Comparison of ENCODE assay signal across 16 cellular contexts in the genomic region with DNA sequence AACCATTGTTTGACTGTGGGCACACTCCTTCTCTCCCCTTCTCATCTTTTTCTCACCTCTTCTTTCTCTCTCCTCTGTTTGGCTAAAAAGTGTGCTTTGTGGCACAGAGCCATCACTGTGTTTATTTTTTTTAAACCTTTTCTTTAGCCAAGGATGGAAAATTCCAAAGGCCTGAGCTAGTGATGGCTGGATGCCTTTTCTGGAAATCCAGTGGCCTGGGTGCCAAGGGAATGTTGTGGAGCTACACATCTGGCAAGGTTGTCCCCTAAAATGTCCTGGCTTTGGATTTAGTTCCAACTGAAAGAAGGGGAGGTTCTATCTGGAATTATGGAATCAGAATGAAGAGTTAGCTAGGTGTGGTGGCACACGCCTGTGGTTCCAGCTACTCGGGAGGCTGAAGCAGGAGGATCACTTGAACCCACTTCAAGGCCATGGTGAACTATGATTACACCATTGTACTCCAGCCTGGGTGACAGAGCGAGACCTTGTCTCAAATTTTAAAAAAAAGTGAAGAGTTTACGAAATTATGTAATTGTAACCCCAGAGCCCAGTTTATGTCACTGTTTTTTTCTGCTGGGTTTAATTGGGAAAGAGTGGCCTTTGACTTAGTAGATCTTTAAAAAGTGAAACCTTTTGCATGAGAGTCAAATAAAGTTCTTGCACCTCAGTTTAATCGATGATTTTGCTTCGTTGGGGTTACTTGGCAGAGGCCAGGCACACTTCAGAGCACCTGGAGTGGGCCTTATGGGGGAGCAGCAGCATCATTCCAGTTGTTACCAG. TPM values are rescaled to one million over a fixed set of nuclear protein-coding genes. Genes with fewer than 3 reads are reported as not detected.
DNase-seq lines count a peak whose midpoint lies in the region; ATAC-seq and TF ChIP-seq lines count a peak whose summit lies in the region.
"Had no signal": no experiment of that assay in that cellular context is flagged by ENCODE, and none has a peak within 500 bp of the region (broad histone marks: within the 10 kb centered on the region; RNA-seq: fewer than 3 reads in every experiment).

No MANE protein-coding gene starts in this region.

- no peak overlapping the region for H3K4me3 ChIP-seq in AG10803 (ENCODE audit: low read length)
- H3K4me3 ChIP-seq in CD4-positive, alpha-beta memory T cell (ENCODE audit: low read length in 2 of 2), result no peak overlapping the region
- H3K4me3 ChIP-seq: smooth muscle cell had no signal

- TF ChIP-seq CTCF in AG10803 (conservative IDR thresholded peaks at IDR 0.05; ENCODE audit: low read length) (no peak), GM13977 (IDR thresholded peaks at IDR 0.05; ENCODE audit: extremely low read depth, insufficient read depth, missing control alignments) (no peak)

- H3K9me3 Mint-ChIP-seq in CD4-positive, alpha-beta memory T cell, result peaks cover 0 to 4% (median 0%) of the 10 kb centered on the region in 8 donors
- no peaks in the 10 kb centered on the region for H3K9me3 Mint-ChIP-seq in central memory CD8-positive, alpha-beta T cell
- H3K9me3 Mint-ChIP-seq in natural killer cell treated with Interleukin-12 subunit alpha and Interleukin-12 subunit beta and Interleukin-15 and Interleukin-18, amount 100 ng/mL, for 72 hours, result no peaks in the 10 kb centered on the region

- peaks cover 57% of the 10 kb centered on the region for H3K4me1 ChIP-seq in CD4-positive, alpha-beta memory T cell (ENCODE audit: insufficient read depth, low read length)

- peaks cover 30 to 74% (median 49%) of the 10 kb centered on the region in 4 donors for H3K4me1 Mint-ChIP-seq in CD4-positive, alpha-beta memory T cell
- peaks cover 55% of the 10 kb centered on the region for H3K4me1 Mint-ChIP-seq in central memory CD8-positive, alpha-beta T cell
- H3K4me1 Mint-ChIP-seq in natural killer cell treated with Interleukin-12 subunit alpha and Interleukin-12 subunit beta and Interleukin-15 and Interleukin-18, amount 100 ng/mL, for 72 hours (ENCODE audit: low read depth in 2 of 2), result peaks cover 25 to 37% of the 10 kb centered on the region in 2 donors

- no peaks in the 10 kb centered on the region for H3K27me3 Mint-ChIP-seq in CD4-positive, alpha-beta memory T cell
- H3K27me3 Mint-ChIP-seq in central memory CD8-positive, alpha-beta T cell, result no peaks in the 10 kb centered on the region
- no peaks in the 10 kb centered on the region for H3K27me3 Mint-ChIP-seq in natural killer cell treated with Interleukin-12 subunit alpha and Interleukin-12 subunit beta and Interleukin-15 and Interleukin-18, amount 100 ng/mL, for 72 hours

- no peaks in the 10 kb centered on the region for H3K9me3 ChIP-seq in CD4-positive, alpha-beta memory T cell (ENCODE audit: control insufficient read depth in 1 of 2, low read length in 2 of 2)

- H3K27ac ChIP-seq in CD4-positive, alpha-beta memory T cell (ENCODE audit: low read depth, low read length), result no peak overlapping the region
- H3K27ac ChIP-seq: C4-2B had no signal

- peak; percentile 42 for DNase-seq in AG10803 (ENCODE audit: low read depth)
- DNase-seq in CD4-positive, alpha-beta memory T cell, result no peak
- no peak for DNase-seq in central memory CD8-positive, alpha-beta T cell (ENCODE audit: low spot score in 2 of 2)
- no peak for DNase-seq in natural killer cell treated with Interleukin-12 subunit alpha and Interleukin-12 subunit beta and Interleukin-15 and Interleukin-18, amount 100 ng/mL, for 72 hours (ENCODE audit: low spot score)
- no peak for DNase-seq in inferior parietal cortex (ENCODE audit: extremely low spot score)
- DNase-seq in amygdala (lab: John Stamatoyannopoulos, UW), result no peak
- DNase-seq in GM13977 (ENCODE audit: low spot score), result no peak
- DNase-seq: activated CD4-positive, CD25-positive, alpha-beta regulatory T cell treated with anti-CD3 and anti-CD28 coated beads, Interleukin-2, amount 50 U/mL, for 72 hours; activated T-cell treated with anti-CD3 and anti-CD28 coated beads for 4 hours; NCI-H2029 treated with DMSO at 0.1 percent for 48 hours; NCI-H69; substantia nigra had no signal

- H3K36me3 Mint-ChIP-seq in CD4-positive, alpha-beta memory T cell, result peaks cover 33 to 58% of the 10 kb centered on the region in 2 donors
- H3K36me3 Mint-ChIP-seq in central memory CD8-positive, alpha-beta T cell (ENCODE audit: insufficient read depth), result peaks cover 11% of the 10 kb centered on the region
- peaks cover 5% of the 10 kb centered on the region for H3K36me3 Mint-ChIP-seq in natural killer cell treated with Interleukin-12 subunit alpha and Interleukin-12 subunit beta and Interleukin-15 and Interleukin-18, amount 100 ng/mL, for 72 hours

- no peaks in the 10 kb centered on the region for H3K27me3 ChIP-seq in CD4-positive, alpha-beta memory T cell (ENCODE audit: insufficient read depth, low read length)

- peak overlapping the region; percentile 46 to 77 (median 72) for H3K27ac Mint-ChIP-seq in CD4-positive, alpha-beta memory T cell
- peak overlapping the region; percentile 66 for H3K27ac Mint-ChIP-seq in central memory CD8-positive, alpha-beta T cell (ENCODE audit: low read depth)
- peak overlapping the region; percentile 71 to 79 for H3K27ac Mint-ChIP-seq in natural killer cell treated with Interleukin-12 subunit alpha and Interleukin-12 subunit beta and Interleukin-15 and Interleukin-18, amount 100 ng/mL, for 72 hours

- in situ Hi-C loops in GM13977 (cut with MboI; ENCODE audit: low pct_unique_long_range_greater_than_20kb, low sequenced_read_pairs, unreplicated experiment), result no loop called here

- intact Hi-C loops in CD4-positive, alpha-beta memory T cell (cut with micrococcal nuclease), result no loop called here

- peaks cover 7% of the 10 kb centered on the region for H3K36me3 ChIP-seq in CD4-positive, alpha-beta memory T cell (ENCODE audit: insufficient read depth, low read length)

- peak overlapping the region in 4 of 8 donors; percentile 21 to 53 (median 48) for H3K4me3 Mint-ChIP-seq in CD4-positive, alpha-beta memory T cell
- no peak overlapping the region for H3K4me3 Mint-ChIP-seq in central memory CD8-positive, alpha-beta T cell
- peak overlapping the region; percentile 47 for H3K4me3 Mint-ChIP-seq in natural killer cell treated with Interleukin-12 subunit alpha and Interleukin-12 subunit beta and Interleukin-15 and Interleukin-18, amount 100 ng/mL, for 72 hours

- no peak for ATAC-seq in central memory CD8-positive, alpha-beta T cell (replicated peaks; ENCODE audit: extremely low read depth, poor library complexity, severe bottlenecking)
- no peak for ATAC-seq in natural killer cell treated with Interleukin-12 subunit alpha and Interleukin-12 subunit beta and Interleukin-15 and Interleukin-18, amount 100 ng/mL, for 72 hours
- no peak for ATAC-seq in GM21576 (IDR thresholded peaks at IDR 0.05; ENCODE audit: unreplicated experiment)
- ATAC-seq: Panc1 had no signal

- POLR2A ChIA-PET in CD4-positive, alpha-beta memory T cell (lab: Charles Lee; ENCODE audit: partially characterized antibody), result interaction anchor here (1.6 kb wide), 1 partner anchor 17 kb away, joined by 9 read pairs; a partner anchor contains a TSS

- CTCF ChIA-PET in CD4-positive, alpha-beta memory T cell (lab: Charles Lee; ENCODE audit: partially characterized antibody), result no interaction called here

RNA-seq across cellular contexts. Expression of a gene that starts 17.7 kb away (rescaled TPM):
- 100 to 1,000 TPM; 110 to 112 TPM for total RNA-seq in CD4-positive, alpha-beta memory T cell
- polyA plus RNA-seq in CD4-positive, alpha-beta memory T cell, result 10 to 100 TPM; 14.5 to 39.4 TPM
- total RNA-seq in natural killer cell treated with Interleukin-12 subunit alpha and Interleukin-12 subunit beta and Interleukin-15 and Interleukin-18, amount 100 ng/mL, for 72 hours, result 10 to 100 TPM; 32.0 to 44.5 TPM
